11 cellular contexts compared by ENCODE assay signal in genomic region chr11:102422817-102423725, GRCh38. TPM values are rescaled to one million over a fixed set of nuclear protein-coding genes. Genes with fewer than 3 reads are reported as not detected.
DNase-seq lines count a peak whose midpoint lies in the region; ATAC-seq and TF ChIP-seq lines count a peak whose summit lies in the region.
"Had no signal": no experiment of that assay in that cellular context is flagged by ENCODE, and none has a peak within 500 bp of the region (broad histone marks: within the 10 kb centered on the region; RNA-seq: fewer than 3 reads in every experiment).

No MANE protein-coding gene starts in this region.

- no peak overlapping the region for H3K27ac Mint-ChIP-seq in MCF 10A (ENCODE audit: low read depth, unreplicated experiment)

- H3K9me3 ChIP-seq in OCI-LY7 (ENCODE audit: low read length), result peaks cover 12% of the 10 kb centered on the region

- peak overlapping the region; percentile 65 for H3K27ac ChIP-seq in OCI-LY7 (ENCODE audit: low read depth, low read length, poor library complexity, severe bottlenecking)

- ATAC-seq in activated CD4-positive, CD25-positive, alpha-beta regulatory T cell treated with anti-CD3 and anti-CD28 coated beads, Interleukin-2, amount 50 U/mL, for 24 hours, result peak; percentile 7 to 10
- no peak for ATAC-seq in HG02885 (IDR thresholded peaks at IDR 0.05; ENCODE audit: poor library complexity, unreplicated experiment)

- H3K4me1 ChIP-seq in OCI-LY7 (ENCODE audit: insufficient read depth, low read length, poor library complexity, severe bottlenecking), result peaks cover 88% of the 10 kb centered on the region

- no peak for DNase-seq in activated CD4-positive, CD25-positive, alpha-beta regulatory T cell (lab: John Stamatoyannopoulos, UW)
- DNase-seq in OCI-LY7 (ENCODE audit: low spot score) (no peak), choroid plexus epithelial cell (ENCODE audit: low read depth) (peak; percentile 29), retinal pigment epithelial cell (ENCODE audit: low read depth) (peak; percentile 69), activated gamma-delta T cell treated with Interleukin-2 at 50 U/mL for 16 hours (no peak), MCF 10A (ENCODE audit: unreplicated experiment) (no peak)
- DNase-seq: aorta; stimulated activated CD4-positive, alpha-beta T cell treated with anti-CD3 and anti-CD28 coated beads, Interleukin-15, amount 100 ng/mL, for 24 hours; stimulated activated naive CD4-positive, alpha-beta T cell treated with Interleukin-2 at 50 U/mL for 16 hours had no signal

- POLR2A ChIA-PET in OCI-LY7 (lab: Charles Lee) (interaction anchor here (0.6 to 3.9 kb wide), 16 partner anchors 9 to 190 kb away, joined by 3 to 13 read pairs (median 4); no protein-coding TSS in a partner anchor), MCF 10A (lab: Yijun Ruan, JAX) (interaction anchor here (0.9 to 1.3 kb wide), 2 partner anchors 23 to 31 kb away, joined by 3 read pairs; no protein-coding TSS in a partner anchor)

- H3K4me3 Mint-ChIP-seq in MCF 10A (ENCODE audit: unreplicated experiment), result no peak overlapping the region

- no peak for TF ChIP-seq CTCF in OCI-LY7 (conservative IDR thresholded peaks at IDR 0.05; ENCODE audit: low read length)
- TF ChIP-seq CTCF in choroid plexus epithelial cell (conservative IDR thresholded peaks at IDR 0.05; ENCODE audit: low read depth, low read length), result no peak
- no peak for TF ChIP-seq CTCF in retinal pigment epithelial cell (conservative IDR thresholded peaks at IDR 0.05; ENCODE audit: low read depth, low read length)
- no peak for TF ChIP-seq CTCF in MCF 10A (IDR thresholded peaks at IDR 0.05; ENCODE audit: unreplicated experiment)

- no TSS peak for BruUV-seq in OCI-LY7 (replicated peaks; lab: Mats Ljungman, UMichigan)
- no TSS peak for BruUV-seq in MCF 10A (replicated peaks; lab: Mats Ljungman, UMichigan)

- H3K9me3 Mint-ChIP-seq in MCF 10A (ENCODE audit: unreplicated experiment), result no peaks in the 10 kb centered on the region

- H3K79me2 ChIP-seq in OCI-LY7 (ENCODE audit: insufficient read depth, low read depth, low read length), result peaks cover 99% of the 10 kb centered on the region

- H2AFZ ChIP-seq in OCI-LY7 (ENCODE audit: low read length), result no peak overlapping the region

- CTCF ChIA-PET in OCI-LY7 (lab: Charles Lee; ENCODE audit: unreplicated experiment), result interaction anchor here (1.2 to 1.4 kb wide), 2 partner anchors 17 to 32 kb away, joined by 3 to 6 read pairs; no protein-coding TSS in a partner anchor
- CTCF ChIA-PET in MCF 10A (lab: Yijun Ruan, JAX), result interaction anchor here (0.5 to 1.6 kb wide), 6 partner anchors 12 to 518 kb away, joined by 3 to 8 read pairs (median 4); no protein-coding TSS in a partner anchor

- H3K36me3 ChIP-seq in OCI-LY7 (ENCODE audit: insufficient read depth, low read length), result peaks cover 81% of the 10 kb centered on the region

- intact Hi-C loops in OCI-LY7 (cut with micrococcal nuclease; ENCODE audit: unreplicated experiment) (no loop called here), MCF 10A (cut with micrococcal nuclease) (no loop called here)

- no peak overlapping the region for H3K4me3 ChIP-seq in OCI-LY7 (ENCODE audit: low read depth, low read length, poor library complexity, severe bottlenecking)
- no peak overlapping the region for H3K4me3 ChIP-seq in choroid plexus epithelial cell (ENCODE audit: low read depth, low read length)
- H3K4me3 ChIP-seq in retinal pigment epithelial cell (ENCODE audit: low read length), result no peak overlapping the region

- H3K4me1 Mint-ChIP-seq in MCF 10A (ENCODE audit: insufficient read depth, unreplicated experiment), result peaks cover 15% of the 10 kb centered on the region

- no peaks in the 10 kb centered on the region for H3K9me2 ChIP-seq in OCI-LY7 (ENCODE audit: insufficient read depth, low read length)

- H4K20me1 ChIP-seq in OCI-LY7 (ENCODE audit: insufficient read depth, low read length), result peaks cover 28% of the 10 kb centered on the region; the same call in 1 of the 2 replicates

- H3K36me3 Mint-ChIP-seq in MCF 10A (ENCODE audit: insufficient read depth, unreplicated experiment), result no peaks in the 10 kb centered on the region

- H3K27me3 Mint-ChIP-seq in MCF 10A (ENCODE audit: insufficient read depth, unreplicated experiment), result no peaks in the 10 kb centered on the region

- peak overlapping the region; percentile 38 for H3K4me2 ChIP-seq in OCI-LY7 (ENCODE audit: low read length)

RNA-seq across cellular contexts. Expression of gene TMEM123, which starts 29.5 kb away (rescaled TPM):
- total RNA-seq in OCI-LY7 (2014; rRNA removed; shearing (Covaris generic)), result 83.3 and 127 TPM in 2 replicates
- total RNA-seq in OCI-LY7 (2022), result 232 and 261 TPM in 2 replicates
- total RNA-seq in MCF 10A (2022), result 134 and 137 TPM in 2 replicates

Comparison
In these comparisons a context has a peak if more than half of its experiments do, and no peak if none do; other contexts are left out.
1. DNase-seq: peak in choroid plexus epithelial cell (single experiment) and retinal pigment epithelial cell (single experiment); none in activated CD4-positive, CD25-positive, alpha-beta regulatory T cell (0 of 4), OCI-LY7 (single experiment), activated gamma-delta T cell treated with Interleukin-2 at 50 U/mL for 16 hours (single experiment) and MCF 10A (single experiment).